Comparison of ENCODE assay signal across 10 cellular contexts in the genomic region with DNA sequence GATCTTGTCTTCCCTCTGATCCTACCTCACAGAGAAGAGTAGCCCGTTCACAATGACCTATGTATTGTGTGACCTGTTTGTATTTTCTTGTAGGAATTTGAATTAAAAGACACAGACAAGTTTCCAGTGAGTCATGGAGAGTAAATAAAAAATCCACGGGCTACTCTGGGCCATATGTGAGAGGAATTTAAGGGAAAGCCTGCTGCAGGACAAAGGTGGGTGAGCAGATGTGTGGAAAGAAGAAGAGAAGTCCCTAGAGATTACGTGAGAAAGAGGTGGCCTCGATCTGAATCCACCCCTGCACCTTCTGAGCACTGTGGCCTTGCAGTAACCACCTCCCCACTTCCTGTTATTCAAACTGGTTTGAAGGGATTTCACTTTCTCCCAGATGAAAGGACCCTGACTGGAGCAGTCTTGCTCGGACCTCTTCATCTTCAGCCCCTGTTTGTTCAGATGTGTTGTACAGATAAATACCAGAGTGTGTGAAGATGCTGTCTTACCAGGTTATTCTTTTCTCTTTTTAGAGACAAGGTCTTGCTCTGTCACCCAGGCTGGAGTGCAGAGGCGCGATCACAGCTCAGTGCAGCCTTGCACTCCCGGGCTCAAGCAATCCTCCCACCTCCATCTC.
DNase-seq lines count a peak whose midpoint lies in the region; ATAC-seq, FAIRE-seq and TF ChIP-seq lines count a peak whose summit lies in the region.
"Had no signal": no experiment of that assay in that cellular context is flagged by ENCODE, and none has a peak within 500 bp of the region (broad histone marks: within the 10 kb centered on the region; RNA-seq: fewer than 3 reads in every experiment).

No MANE protein-coding gene starts in this region.

- in situ Hi-C loops in astrocyte of the spinal cord (cut with HindIII; ENCODE audit: low sequenced_read_pairs), result no loop called here

- H3K4me3 ChIP-seq in GM12864 (ENCODE audit: low read depth, low read length) (no peak overlapping the region), astrocyte of the spinal cord (ENCODE audit: low read depth, low read length) (no peak overlapping the region)

- TF ChIP-seq CTCF in GM12864 (IDR thresholded peaks at IDR 0.05; ENCODE audit: low read depth, low read length, missing control alignments), result no peak
- no peak for TF ChIP-seq CTCF in astrocyte of the spinal cord (IDR thresholded peaks at IDR 0.05; ENCODE audit: low read depth, low read length)
- TF ChIP-seq CTCF in D721Med (IDR thresholded peaks at IDR 0.05; ENCODE audit: insufficient read depth, missing control alignments), result no peak

- ATAC-seq in GM19467 (IDR thresholded peaks at IDR 0.05; ENCODE audit: unreplicated experiment), result peak; percentile 82
- peak; percentile 63 for ATAC-seq in HG03439 (IDR thresholded peaks at IDR 0.05; ENCODE audit: unreplicated experiment)

- no peak for FAIRE-seq in D721Med (lab: Jason Lieb, UNC)
- FAIRE-seq: frontal cortex, H1 had no signal

- peak; percentile 29 for DNase-seq in GM12864 (ENCODE audit: low read depth)
- peak; percentile 16 for DNase-seq in astrocyte of the spinal cord (ENCODE audit: low read depth, low spot score)
- DNase-seq in T1000 (lab: John Stamatoyannopoulos, UW), result no peak
- no peak for DNase-seq in NCI-H748 (lab: John Stamatoyannopoulos, UW; ENCODE audit: unreplicated experiment)
- DNase-seq in D721Med (ENCODE audit: insufficient read length, low spot score), result no peak
- no peak for DNase-seq in HuH-7 (ENCODE audit: low spot score)

Comparison
In these comparisons a context has a peak if more than half of its experiments do, and no peak if none do; other contexts are left out.
1. DNase-seq: peak in GM12864 (single experiment) and astrocyte of the spinal cord (single experiment); none in T1000 (single experiment), NCI-H748 (single experiment), D721Med (single experiment) and HuH-7 (single experiment).